24 cellular contexts compared by ENCODE assay signal in genomic region chr9:33728613-33729012, GRCh38.
"Had no signal": no experiment of that assay in that cellular context is flagged by ENCODE, and none has a peak within 500 bp of the region (broad histone marks: within the 10 kb centered on the region; RNA-seq: fewer than 3 reads in every experiment).

No MANE protein-coding gene starts in this region.

- DNase-seq: colonic mucosa; cortex of kidney; effector CD4-positive, alpha-beta T cell; effector memory CD4-positive, alpha-beta T cell; foreskin keratinocyte; heart left ventricle; hypothalamus; immature natural killer cell; islet precursor cell; left cardiac atrium; left lung; left ventricle myocardium superior; lower lobe of right lung; mesenchymal stem cell; mucosa of descending colon; naive B cell; naive thymus-derived CD8-positive, alpha-beta T cell had no signal

- H3K4me3 ChIP-seq: colonic mucosa, esophagus muscularis mucosa, gastroesophageal sphincter, heart left ventricle, hepatocyte, left lung, lower lobe of right lung, mucosa of descending colon had no signal

- H3K9me3 Mint-ChIP-seq: dendritic cell treated with granulocyte-macrophage colony-stimulating factor and Interleukin-4, amounts not matched to agents 40 ng/mL and 50 ng/mL, for 4 days had no signal

- H3K79me2 ChIP-seq: hepatocyte had no signal

- H3K4me3 Mint-ChIP-seq: dendritic cell treated with granulocyte-macrophage colony-stimulating factor and Interleukin-4, amounts not matched to agents 40 ng/mL and 50 ng/mL, for 4 days; immature natural killer cell; mesothelial cell of epicardium; naive B cell; naive thymus-derived CD8-positive, alpha-beta T cell had no signal

- H3K36me3 ChIP-seq: colonic mucosa, esophagus muscularis mucosa, gastroesophageal sphincter, heart left ventricle, left lung, lower lobe of right lung had no signal

- ATAC-seq: foreskin keratinocyte; gastroesophageal sphincter; heart left ventricle; left cardiac atrium; left lung; left ventricle myocardium superior; lower lobe of right lung; mucosa of descending colon; naive thymus-derived CD8-positive, alpha-beta T cell had no signal

- H3K4me2 ChIP-seq: hepatocyte had no signal

- H3K27ac ChIP-seq: colonic mucosa, esophagus muscularis mucosa, foreskin keratinocyte, gastroesophageal sphincter, heart left ventricle, hepatocyte, left lung, lower lobe of right lung had no signal

- H2AFZ ChIP-seq: hepatocyte had no signal

- H3K27ac Mint-ChIP-seq: dendritic cell treated with granulocyte-macrophage colony-stimulating factor and Interleukin-4, amounts not matched to agents 40 ng/mL and 50 ng/mL, for 4 days; immature natural killer cell; mesothelial cell of epicardium; naive B cell; naive thymus-derived CD8-positive, alpha-beta T cell had no signal

- FAIRE-seq: endothelial cell of umbilical vein, frontal cortex had no signal

- H3K9me3 ChIP-seq: colonic mucosa, mucosa of descending colon had no signal

- H3K4me1 Mint-ChIP-seq: immature natural killer cell; naive B cell; naive thymus-derived CD8-positive, alpha-beta T cell had no signal

- H3K27me3 ChIP-seq: colonic mucosa, esophagus muscularis mucosa, foreskin keratinocyte, gastroesophageal sphincter, hepatocyte, left lung had no signal

- H3K4me1 ChIP-seq: colonic mucosa, esophagus muscularis mucosa, foreskin keratinocyte, gastroesophageal sphincter, heart left ventricle, left lung, lower lobe of right lung had no signal

- H3K36me3 Mint-ChIP-seq: immature natural killer cell, mesothelial cell of epicardium had no signal
